21 cellular contexts compared by ENCODE assay signal in genomic region chr21:28431022-28431421, GRCh38.
A peak's percentile ranks its signal among the peaks of the same experiment; 100 is the strongest.
DNase-seq lines count a peak whose midpoint lies in the region; ATAC-seq, FAIRE-seq and TF ChIP-seq lines count a peak whose summit lies in the region.
"Had no signal": no experiment of that assay in that cellular context is flagged by ENCODE, and none has a peak within 500 bp of the region (broad histone marks: within the 10 kb centered on the region; RNA-seq: fewer than 3 reads in every experiment).

No MANE protein-coding gene starts in this region.

- no peak overlapping the region for H3K4me3 ChIP-seq in IMR-90 (ENCODE audit: insufficient read depth, low read depth, low read length)
- no peak overlapping the region for H3K4me3 ChIP-seq in astrocyte (ENCODE audit: insufficient read depth, low read depth, low read length)
- no peak overlapping the region for H3K4me3 ChIP-seq in trophoblast cell (ENCODE audit: low read depth, low read length)
- H3K4me3 ChIP-seq: GM12878 had no signal

- H3K79me2 ChIP-seq in astrocyte (ENCODE audit: insufficient read depth, low read length) (no peaks in the 10 kb centered on the region), trophoblast cell (ENCODE audit: control insufficient read depth, insufficient read depth, low read length, poor library complexity) (no peaks in the 10 kb centered on the region)

- H3K18ac ChIP-seq in IMR-90 (ENCODE audit: low read depth, low read length) (peak overlapping the region; percentile 97), trophoblast cell (ENCODE audit: low read length) (no peak overlapping the region)

- H2BK15ac ChIP-seq in IMR-90 (ENCODE audit: low read depth, low read length): peak overlapping the region; percentile 78; the same call in 2 of the 3 replicates

- no peak overlapping the region for H2AFZ ChIP-seq in IMR-90 (replicated peaks; ENCODE audit: low read length, poor library complexity)
- no peak overlapping the region for H2AFZ ChIP-seq in astrocyte (ENCODE audit: low read depth, low read length)
- no peak overlapping the region for H2AFZ ChIP-seq in trophoblast cell (ENCODE audit: insufficient read depth, low read length, poor library complexity)

- H3K36me3 ChIP-seq in IMR-90 (ENCODE audit: control insufficient read depth, insufficient read depth, low read length) (no peaks in the 10 kb centered on the region), astrocyte (ENCODE audit: insufficient read depth, low read length) (no peaks in the 10 kb centered on the region), trophoblast cell (ENCODE audit: control insufficient read depth in 1 of 2, insufficient read depth in 2 of 2, low read length in 2 of 2) (no peaks in the 10 kb centered on the region)

- peak overlapping the region; percentile 56 to 60; a peak in 3 of 4 replicates for H4K8ac ChIP-seq in IMR-90 (ENCODE audit: low read depth in 2 of 2, low read length in 2 of 2)
- H4K8ac ChIP-seq in trophoblast cell (ENCODE audit: low read depth, low read length): no peak overlapping the region

- no peak overlapping the region for H2BK12ac ChIP-seq in trophoblast cell (ENCODE audit: low read length)

- dilution Hi-C loops in IMR-90 (cut with HindIII; ENCODE audit: low sequenced_read_pairs, unreplicated experiment): no loop called here

- H2AK5ac ChIP-seq in IMR-90 (ENCODE audit: low read depth, low read length) (peak overlapping the region; percentile 22; the same call in 1 of the 2 replicates), trophoblast cell (ENCODE audit: low read length) (no peak overlapping the region)

- H3K4ac ChIP-seq in IMR-90 (ENCODE audit: low read depth, low read length) (peak overlapping the region; percentile 69; the same call in 1 of the 2 replicates), trophoblast cell (ENCODE audit: low read depth, low read length) (no peak overlapping the region)

- H2AK9ac ChIP-seq in IMR-90 (replicated peaks; ENCODE audit: low read depth, low read length, poor library complexity): no peak overlapping the region

- intact Hi-C loops in IMR-90 (cut with micrococcal nuclease): loop anchor here (5.0 kb wide), 1 partner anchor 94 kb away; no protein-coding TSS in a partner anchor

- no peaks in the 10 kb centered on the region for H3K9me3 Mint-ChIP-seq in astrocyte (ENCODE audit: unreplicated experiment)
- H3K9me3 Mint-ChIP-seq: H9 had no signal

- H3K27me3 Mint-ChIP-seq in astrocyte (ENCODE audit: low read depth, unreplicated experiment): no peaks in the 10 kb centered on the region

- H3K9me3 ChIP-seq in IMR-90 (ENCODE audit: control insufficient read depth, insufficient read depth, low read length) (no peaks in the 10 kb centered on the region), astrocyte (ENCODE audit: insufficient read depth, low read depth, low read length) (no peaks in the 10 kb centered on the region), trophoblast cell (ENCODE audit: insufficient read depth, low read depth, low read length) (no peaks in the 10 kb centered on the region)

- H2BK20ac ChIP-seq in IMR-90 (ENCODE audit: low read depth, low read length): peak overlapping the region; percentile 75; the same call in 1 of the 2 replicates

- POLR2A ChIA-PET in IMR-90 (lab: Charles Lee; ENCODE audit: unreplicated experiment): no interaction called here

- no peak overlapping the region for H3K56ac ChIP-seq in IMR-90 (ENCODE audit: extremely low read depth, insufficient read depth, low read length)

- TF ChIP-seq CTCF in IMR-90 (conservative IDR thresholded peaks at IDR 0.05; ENCODE audit: low read depth, low read length) (no peak), astrocyte (IDR thresholded peaks at IDR 0.05; ENCODE audit: insufficient read depth, low read depth, low read length) (no peak)

- in situ Hi-C loops in IMR-90 (cut with MboI; ENCODE audit: low sequenced_read_pairs): no loop called here

- peaks cover 21% of the 10 kb centered on the region; the same call in 1 of the 2 replicates for H3K4me1 ChIP-seq in IMR-90 (ENCODE audit: control insufficient read depth, insufficient read depth, low read length)
- no peaks in the 10 kb centered on the region for H3K4me1 ChIP-seq in astrocyte (ENCODE audit: insufficient read depth, low read length)
- H3K4me1 ChIP-seq in trophoblast cell (ENCODE audit: control insufficient read depth in 1 of 2, insufficient read depth in 2 of 2, low read length in 2 of 2): no peaks in the 10 kb centered on the region

- peak; percentile 69 for FAIRE-seq in astrocyte (lab: Jason Lieb, UNC)
- FAIRE-seq: GM12878 had no signal

- H3K9ac ChIP-seq in IMR-90 (ENCODE audit: low read depth, low read length): no peak overlapping the region
- H3K9ac ChIP-seq in astrocyte (ENCODE audit: low read length): no peak overlapping the region
- H3K9ac ChIP-seq in trophoblast cell (ENCODE audit: low read length): no peak overlapping the region

- H3K79me1 ChIP-seq in IMR-90 (ENCODE audit: low read depth in 1 of 2, low read length in 2 of 2) (no peaks in the 10 kb centered on the region), trophoblast cell (ENCODE audit: low read length) (no peaks in the 10 kb centered on the region)

- H4K91ac ChIP-seq in IMR-90 (ENCODE audit: insufficient read depth, low read depth, low read length): peak overlapping the region; percentile 62; the same call in 1 of the 2 replicates
- no peak overlapping the region for H4K91ac ChIP-seq in trophoblast cell (ENCODE audit: low read depth, low read length)

- no peaks in the 10 kb centered on the region for H3K27me3 ChIP-seq in IMR-90 (ENCODE audit: control insufficient read depth, insufficient read depth, low read length)
- no peaks in the 10 kb centered on the region for H3K27me3 ChIP-seq in astrocyte (ENCODE audit: insufficient read depth, low read length)
- no peaks in the 10 kb centered on the region for H3K27me3 ChIP-seq in trophoblast cell (ENCODE audit: insufficient read depth, low read length)

- H3K36me3 Mint-ChIP-seq in astrocyte (ENCODE audit: low read depth, unreplicated experiment): no peaks in the 10 kb centered on the region

- H3K27ac Mint-ChIP-seq in astrocyte (ENCODE audit: unreplicated experiment): peak overlapping the region; percentile 7
- H3K27ac Mint-ChIP-seq: H9 had no signal

- H3K27ac ChIP-seq in IMR-90 (ENCODE audit: insufficient read depth, low read length): peak overlapping the region; percentile 13
- peak overlapping the region; percentile 42 for H3K27ac ChIP-seq in astrocyte (ENCODE audit: low read depth, low read length)
- H3K27ac ChIP-seq in trophoblast cell (ENCODE audit: low read depth, low read length): no peak overlapping the region
- H3K27ac ChIP-seq: C4-2B, RWPE1 had no signal

- peaks cover 11% of the 10 kb centered on the region; the same call in 1 of the 2 replicates for H3K9me1 ChIP-seq in IMR-90 (ENCODE audit: insufficient read depth, low read length)

- H3K14ac ChIP-seq in IMR-90 (replicated peaks; ENCODE audit: low read depth, low read length): peak overlapping the region; percentile 81; the same call in 1 of the 2 replicates
- no peak overlapping the region for H3K14ac ChIP-seq in trophoblast cell (ENCODE audit: low read length)

- H4K5ac ChIP-seq in IMR-90 (ENCODE audit: low read depth, low read length): peak overlapping the region; percentile 90; the same call in 1 of the 2 replicates

- H2BK5ac ChIP-seq in IMR-90 (ENCODE audit: low read depth, low read length, poor library complexity, severe bottlenecking) (peak overlapping the region; percentile 77), trophoblast cell (ENCODE audit: low read depth, low read length, poor library complexity) (no peak overlapping the region)

- CTCF ChIA-PET in IMR-90 (lab: Yijun Ruan, JAX): no interaction called here

- DNase-seq in EH (ENCODE audit: low read depth) (peak; percentile 77), IMR-90 (peak; percentile 66), astrocyte (ENCODE audit: low read depth) (peak; percentile 54), trophoblast cell (peak; percentile 17 to 75), NCI-H2081 (lab: John Stamatoyannopoulos, UW) (no peak)
- no peak for DNase-seq in activated CD4-positive, CD25-positive, alpha-beta regulatory T cell (lab: John Stamatoyannopoulos, UW)
- DNase-seq: DMS53, H9, Kasumi-1, MM.1S, NCI-H1092, NCI-H1436 treated with DMSO at 0.1 percent for 48 hours, NCI-H1930, NCI-H2227 treated with DMSO at 0.1 percent for 48 hours, NCI-H510A treated with DMSO at 0.1 percent for 48 hours, NCI-H748 treated with DMSO at 0.1 percent for 48 hours, SIG-M5 had no signal

- H3K23ac ChIP-seq in IMR-90 (ENCODE audit: low read depth, low read length) (peak overlapping the region; percentile 22; the same call in 1 of the 2 replicates), trophoblast cell (ENCODE audit: low read length) (no peak overlapping the region)

- H4K12ac ChIP-seq in trophoblast cell (ENCODE audit: low read depth, low read length): no peak overlapping the region

- H3K4me2 ChIP-seq in IMR-90 (ENCODE audit: low read depth, low read length) (peak overlapping the region; percentile 20; the same call in 1 of the 2 replicates), astrocyte (ENCODE audit: low read length) (no peak overlapping the region), trophoblast cell (ENCODE audit: low read length) (no peak overlapping the region)

- H3K4me1 Mint-ChIP-seq in astrocyte (ENCODE audit: low read depth, unreplicated experiment): peaks cover 16% of the 10 kb centered on the region
- H3K4me1 Mint-ChIP-seq: H9 had no signal

- no TSS peak for BruUV-seq in IMR-90 (replicated peaks; lab: Mats Ljungman, UMichigan)

- TF ChIP-seq RAD21 in IMR-90 (IDR thresholded peaks at IDR 0.05; ENCODE audit: low read length): no peak

- ATAC-seq in IMR-90 (ENCODE audit: low read depth) (peak; percentile 50), HG02610 (IDR thresholded peaks at IDR 0.05; ENCODE audit: unreplicated experiment) (no peak)
- ATAC-seq: GM12878 had no signal

- peak overlapping the region; percentile 78 for H2BK120ac ChIP-seq in IMR-90 (ENCODE audit: low read depth, low read length)
- H2BK120ac ChIP-seq in trophoblast cell (ENCODE audit: insufficient read depth, low read length, poor library complexity): no peak overlapping the region

- TF ChIP-seq POLR2A in IMR-90 (IDR thresholded peaks at IDR 0.05; ENCODE audit: low read depth, low read length): no peak

- H3K4me3 Mint-ChIP-seq in astrocyte (ENCODE audit: unreplicated experiment): no peak overlapping the region
- H3K4me3 Mint-ChIP-seq: H9 had no signal

- H4K20me1 ChIP-seq in IMR-90 (ENCODE audit: insufficient read depth, low read length) (no peaks in the 10 kb centered on the region), astrocyte (ENCODE audit: insufficient read depth, low read length) (no peaks in the 10 kb centered on the region)

- no CpG with 5 or more reads among the region's 2 CpGs for WGBS in IMR-90 (ENCODE audit: extremely low coverage in 2 of 2, insufficient read length in 1 of 2), 2 experiments
- no CpG with 5 or more reads among the region's 2 CpGs for WGBS in trophoblast cell (ENCODE audit: extremely low coverage, insufficient coverage, insufficient read length)

Comparison
In these comparisons a context has a peak if more than half of its experiments do, and no peak if none do; other contexts are left out.
1. DNase-seq: peak in EH (single experiment), IMR-90 (single experiment), astrocyte (single experiment) and trophoblast cell (2 of 2); none in NCI-H2081 (0 of 2) and activated CD4-positive, CD25-positive, alpha-beta regulatory T cell (0 of 4).